Comparison of ENCODE assay signal across 23 cellular contexts in the genomic region with DNA sequence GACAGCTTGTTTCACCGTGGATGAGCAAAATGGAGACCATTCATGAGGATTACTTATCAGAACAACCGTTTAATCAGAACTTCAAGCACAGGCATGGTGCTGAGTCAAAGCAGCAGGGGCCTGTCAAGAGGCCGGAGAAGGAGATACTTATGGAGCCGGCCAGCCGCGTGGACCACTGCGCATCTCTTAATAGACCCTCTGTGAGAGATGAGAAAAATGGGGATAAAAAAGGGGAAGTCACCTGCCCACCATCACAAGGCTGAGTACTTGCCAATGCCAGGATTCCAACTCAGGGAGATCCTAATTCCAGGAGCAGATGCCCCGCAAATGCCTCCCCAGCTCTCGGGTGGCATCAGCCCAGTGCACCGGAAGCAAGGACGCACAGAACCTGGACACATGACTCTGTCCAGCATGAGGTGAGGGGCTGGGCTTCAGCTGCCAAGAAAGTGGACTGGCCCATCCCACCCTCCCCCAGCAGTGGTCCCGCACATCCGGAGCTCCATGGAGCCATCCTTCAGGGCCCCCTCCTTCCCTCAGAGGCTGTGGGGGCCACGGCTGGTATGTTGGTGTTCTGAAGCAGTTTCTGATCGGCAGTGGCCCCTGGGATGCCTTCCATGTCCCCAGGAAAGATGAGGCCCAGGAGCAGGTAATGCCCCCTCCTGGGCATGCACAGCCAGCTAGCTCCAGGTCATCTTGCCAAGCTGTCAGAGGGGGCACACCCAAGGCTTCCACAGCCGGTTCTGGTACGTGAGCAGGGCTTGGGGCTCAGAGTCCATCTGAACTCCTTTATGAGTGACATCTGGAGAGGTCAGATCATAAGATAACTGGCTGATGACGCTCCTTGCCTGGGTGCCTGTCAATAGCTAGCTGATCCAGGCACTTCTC.
A peak's percentile ranks its signal among the peaks of the same experiment; 100 is the strongest.
DNase-seq lines count a peak whose midpoint lies in the region; ATAC-seq and TF ChIP-seq lines count a peak whose summit lies in the region.
"Had no signal": no experiment of that assay in that cellular context is flagged by ENCODE, and none has a peak within 500 bp of the region (broad histone marks: within the 10 kb centered on the region; RNA-seq: fewer than 3 reads in every experiment).

No MANE protein-coding gene starts in this region.

- H3K27ac ChIP-seq in SK-N-SH (ENCODE audit: low read depth in 2 of 2, low read length in 1 of 2) (no peak overlapping the region), RWPE2 (ENCODE audit: poor library complexity, severe bottlenecking) (no peak overlapping the region), neuronal stem cell (replicated peaks; ENCODE audit: low read length) (no peak overlapping the region), aorta (ENCODE audit: low read depth in 1 of 2, low read length in 2 of 2) (peak overlapping the region; percentile 14 to 75)
- H3K27ac ChIP-seq: 22Rv1, C4-2B, GM23248, RWPE1 had no signal

- H3K36me3 ChIP-seq in SK-N-SH (replicated peaks in 1 of 2; ENCODE audit: control insufficient read depth in 1 of 2, insufficient read depth in 2 of 2, low read length in 1 of 2) (no peaks in the 10 kb centered on the region), RWPE2 (ENCODE audit: low read depth) (no peaks in the 10 kb centered on the region), neuronal stem cell (replicated peaks in 1 of 2; ENCODE audit: control insufficient read depth in 2 of 2, insufficient read depth in 2 of 2, low read length in 2 of 2) (no peaks in the 10 kb centered on the region), aorta (ENCODE audit: control insufficient read depth in 1 of 2, insufficient read depth in 2 of 2, low read length in 1 of 2) (peaks cover 0 to 2% of the 10 kb centered on the region in 2 donors)

- WGBS in SK-N-SH (ENCODE audit: low lambda C conversion rate), result 51% methylated on average over 15 of the region's 18 CpGs
- no CpG with 5 or more reads among the region's 18 CpGs for WGBS in neuronal stem cell (ENCODE audit: extremely low coverage in 2 of 2, insufficient read length in 2 of 2, insufficient replicate concordance in 1 of 2), 2 donors
- WGBS in aorta, 2 donors, result 88 to 90% methylated on average over 18 of the region's 18 CpGs

- H4K91ac ChIP-seq in neuronal stem cell (ENCODE audit: low read depth, low read length, poor library complexity), result no peak overlapping the region

- TF ChIP-seq CTCF in SK-N-SH (IDR thresholded peaks at IDR 0.05), result no peak
- no peak for TF ChIP-seq CTCF in RWPE2 (IDR thresholded peaks at IDR 0.05; ENCODE audit: poor library complexity, severe bottlenecking)

- H4K20me1 ChIP-seq in SK-N-SH (ENCODE audit: insufficient read depth), result no peaks in the 10 kb centered on the region

- H3K9ac ChIP-seq in SK-N-SH (no peak overlapping the region), neuronal stem cell (ENCODE audit: low read depth, low read length, poor library complexity) (no peak overlapping the region)
- H3K9ac ChIP-seq: GM23248 had no signal

- TF ChIP-seq RAD21 in SK-N-SH (IDR thresholded peaks at IDR 0.05; ENCODE audit: low read length), result no peak

- peaks cover 0 to 15% of the 10 kb centered on the region in 2 experiments; a peak in 2 of 4 replicates for H3K4me1 ChIP-seq in SK-N-SH (ENCODE audit: control insufficient read depth in 1 of 2, insufficient read depth in 2 of 2, low read depth in 1 of 2, low read length in 1 of 2)
- H3K4me1 ChIP-seq in RWPE2 (ENCODE audit: insufficient read depth, poor library complexity, severe bottlenecking), result no peaks in the 10 kb centered on the region
- peaks cover 0 to 9% of the 10 kb centered on the region in 2 donors for H3K4me1 ChIP-seq in neuronal stem cell (ENCODE audit: control insufficient read depth in 2 of 2, insufficient read depth in 1 of 2, low read depth in 1 of 2, low read length in 2 of 2)
- peaks cover 0 to 4% of the 10 kb centered on the region in 2 donors for H3K4me1 ChIP-seq in aorta (ENCODE audit: control insufficient read depth in 1 of 2, insufficient read depth in 2 of 2, low read length in 2 of 2)

- no peaks in the 10 kb centered on the region for H3K9me2 ChIP-seq in SK-N-SH

- H3K79me2 ChIP-seq in SK-N-SH (ENCODE audit: insufficient read depth), result no peaks in the 10 kb centered on the region

- H2BK12ac ChIP-seq in neuronal stem cell (ENCODE audit: low read length), result no peak overlapping the region

- H3K9me3 ChIP-seq in SK-N-SH (no peaks in the 10 kb centered on the region), RWPE2 (ENCODE audit: severe bottlenecking) (no peaks in the 10 kb centered on the region), neuronal stem cell (replicated peaks in 1 of 2; ENCODE audit: control insufficient read depth in 2 of 2, insufficient read depth in 1 of 2, low read depth in 1 of 2, low read length in 2 of 2) (no peaks in the 10 kb centered on the region), aorta (ENCODE audit: control insufficient read depth, low read length) (no peaks in the 10 kb centered on the region)

- no peak overlapping the region for H4K8ac ChIP-seq in neuronal stem cell (ENCODE audit: low read depth, low read length)

- peak overlapping the region; percentile 16 for H2BK15ac ChIP-seq in neuronal stem cell (ENCODE audit: low read length)

- H3K27me3 ChIP-seq in SK-N-SH (ENCODE audit: insufficient read depth) (no peaks in the 10 kb centered on the region), RWPE2 (ENCODE audit: insufficient read depth, poor library complexity, severe bottlenecking) (no peaks in the 10 kb centered on the region), neuronal stem cell (ENCODE audit: control insufficient read depth in 3 of 3, insufficient read depth in 3 of 3, low read depth in 1 of 3, low read length in 3 of 3) (no peaks in the 10 kb centered on the region), aorta (ENCODE audit: control insufficient read depth in 1 of 2, insufficient read depth in 2 of 2, low read length in 1 of 2) (no peaks in the 10 kb centered on the region)

- intact Hi-C loops in aorta (cut with DNase I), result loop anchor here (5.0 to 10.0 kb wide), 2 partner anchors 135 to 143 kb away; a partner anchor contains a TSS

- H2AFZ ChIP-seq in SK-N-SH (ENCODE audit: low read depth) (no peak overlapping the region), neuronal stem cell (ENCODE audit: low read length) (no peak overlapping the region)
- H2AFZ ChIP-seq: GM23248 had no signal

- H3K4me3 ChIP-seq in SK-N-SH (ENCODE audit: low read depth in 2 of 2, low read length in 1 of 2) (no peak overlapping the region), RWPE2 (ENCODE audit: severe bottlenecking) (no peak overlapping the region), neuronal stem cell (ENCODE audit: low read length in 2 of 2) (peak overlapping the region in 1 of 2 donors; percentile 23), aorta (ENCODE audit: low read length in 2 of 2) (no peak overlapping the region)
- H3K4me3 ChIP-seq: GM23248 had no signal

- H3K23ac ChIP-seq in neuronal stem cell (ENCODE audit: low read depth, low read length, poor library complexity), result no peak overlapping the region

- CTCF ChIA-PET in SK-N-SH (lab: Yijun Ruan, JAX), result interaction anchor here (1.0 to 4.1 kb wide), 2 partner anchors 9 to 541 kb away, joined by 3 to 25 read pairs; no protein-coding TSS in a partner anchor

- H2BK120ac ChIP-seq in neuronal stem cell (ENCODE audit: low read depth, low read length), result no peak overlapping the region

- H3F3A ChIP-seq in SK-N-SH (replicated peaks; ENCODE audit: insufficient read depth), result no peaks in the 10 kb centered on the region

- no peaks in the 10 kb centered on the region for H3K79me1 ChIP-seq in neuronal stem cell (ENCODE audit: low read depth, low read length)

- H3K4ac ChIP-seq in neuronal stem cell (ENCODE audit: low read length), result no peak overlapping the region

- POLR2A ChIA-PET in SK-N-SH (lab: Yijun Ruan, JAX), result no interaction called here

- no peak overlapping the region for H2AK5ac ChIP-seq in neuronal stem cell (ENCODE audit: low read depth, low read length)

- H3K4me2 ChIP-seq in SK-N-SH (no peak overlapping the region), neuronal stem cell (ENCODE audit: insufficient read depth, low read length, poor library complexity, severe bottlenecking) (no peak overlapping the region)

- H2BK5ac ChIP-seq in neuronal stem cell (ENCODE audit: low read length), result no peak overlapping the region

- H3K18ac ChIP-seq in neuronal stem cell (ENCODE audit: low read length), result no peak overlapping the region

- no peak for TF ChIP-seq EP300 in SK-N-SH (IDR thresholded peaks at IDR 0.05; ENCODE audit: borderline replicate concordance in 1 of 2, low read depth in 1 of 2, low read length in 1 of 2)

- H3K14ac ChIP-seq in neuronal stem cell (ENCODE audit: low read length), result no peak overlapping the region

- no peak for ATAC-seq in SK-N-SH treated with all-trans-retinoic acid at 6 μM for 48 hours
- ATAC-seq in RWPE2 (ENCODE audit: low read depth), result no peak
- no peak for ATAC-seq in aorta (ENCODE audit: low FRiP score)
- no peak for ATAC-seq in HG03342 (IDR thresholded peaks at IDR 0.05; ENCODE audit: unreplicated experiment)

- peak; percentile 67 for DNase-seq in SK-N-SH
- DNase-seq in RWPE2 (ENCODE audit: low spot score), result peak; percentile 59
- no peak for DNase-seq in neuronal stem cell (ENCODE audit: low spot score)
- DNase-seq in aorta, result peak; percentile 30 to 64
- DNase-seq in hypothalamus (lab: John Stamatoyannopoulos, UW), result no peak
- no peak for DNase-seq in erythroblast (lab: John Stamatoyannopoulos, UW)
- DNase-seq: ACHN; Calu3; CD8-positive, alpha-beta memory T cell; DMS153; GM23248; H9; HFFc6; Kasumi-1; NCI-H1417 treated with DMSO at 0.1 percent for 48 hours; NCI-H187; NCI-H446; NCI-H69 had no signal

- TF ChIP-seq POLR2A in erythroblast (IDR thresholded peaks at IDR 0.05; ENCODE audit: low read length), result no peak

TF ChIP-seq in SK-N-SH, 30 proteins besides CTCF, POLR2A, EP300 and RAD21 (continues in another document):
- TF ChIP-seq TCF12 (IDR thresholded peaks at IDR 0.05), result no peak

TF ChIP-seq in SK-N-SH treated with all-trans-retinoic acid at 6 μM for 48 hours, 23 proteins besides CTCF, POLR2A, EP300 and RAD21 (continues in another document):
- TF ChIP-seq, protein P1, sequence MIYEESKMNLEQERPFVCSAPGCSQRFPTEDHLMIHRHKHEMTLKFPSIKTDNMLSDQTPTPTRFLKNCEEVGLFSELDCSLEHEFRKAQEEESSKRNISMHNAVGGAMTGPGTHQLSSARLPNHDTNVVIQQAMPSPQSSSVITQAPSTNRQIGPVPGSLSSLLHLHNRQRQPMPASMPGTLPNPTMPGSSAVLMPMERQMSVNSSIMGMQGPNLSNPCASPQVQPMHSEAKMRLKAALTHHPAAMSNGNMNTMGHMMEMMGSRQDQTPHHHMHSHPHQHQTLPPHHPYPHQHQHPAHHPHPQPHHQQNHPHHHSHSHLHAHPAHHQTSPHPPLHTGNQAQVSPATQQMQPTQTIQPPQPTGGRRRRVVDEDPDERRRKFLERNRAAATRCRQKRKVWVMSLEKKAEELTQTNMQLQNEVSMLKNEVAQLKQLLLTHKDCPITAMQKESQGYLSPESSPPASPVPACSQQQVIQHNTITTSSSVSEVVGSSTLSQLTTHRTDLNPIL (CRISPR knock-in tag; IDR thresholded peaks at IDR 0.05; ENCODE audit: low read depth), result no peak
- TF ChIP-seq ZNF565 (CRISPR knock-in tag; conservative IDR thresholded peaks at IDR 0.05; ENCODE audit: low read depth), result no peak
- TF ChIP-seq ISL1 (CRISPR knock-in tag; IDR thresholded peaks at IDR 0.05), result no peak
- no peak for TF ChIP-seq ZC3H10 (CRISPR knock-in tag; IDR thresholded peaks at IDR 0.05)
- TF ChIP-seq CSDC2 (CRISPR knock-in tag; IDR thresholded peaks at IDR 0.05), result no peak
- TF ChIP-seq ESRRG (CRISPR knock-in tag; IDR thresholded peaks at IDR 0.05), result no peak
- no peak for TF ChIP-seq TOX (CRISPR knock-in tag; IDR thresholded peaks at IDR 0.05; ENCODE audit: borderline replicate concordance)

Comparison
In these comparisons a context has a peak if more than half of its experiments do, and no peak if none do; other contexts are left out.
1. DNase-seq: peak in SK-N-SH (single experiment), RWPE2 (single experiment) and aorta (2 of 2); none in neuronal stem cell (single experiment), hypothalamus (0 of 51) and erythroblast (0 of 2).
2. H3K27ac ChIP-seq: peak in aorta (2 of 2); none in SK-N-SH (0 of 2), RWPE2 (single experiment) and neuronal stem cell (single experiment).